Comparison of ENCODE assay signal across 11 cellular contexts in the genomic region with DNA sequence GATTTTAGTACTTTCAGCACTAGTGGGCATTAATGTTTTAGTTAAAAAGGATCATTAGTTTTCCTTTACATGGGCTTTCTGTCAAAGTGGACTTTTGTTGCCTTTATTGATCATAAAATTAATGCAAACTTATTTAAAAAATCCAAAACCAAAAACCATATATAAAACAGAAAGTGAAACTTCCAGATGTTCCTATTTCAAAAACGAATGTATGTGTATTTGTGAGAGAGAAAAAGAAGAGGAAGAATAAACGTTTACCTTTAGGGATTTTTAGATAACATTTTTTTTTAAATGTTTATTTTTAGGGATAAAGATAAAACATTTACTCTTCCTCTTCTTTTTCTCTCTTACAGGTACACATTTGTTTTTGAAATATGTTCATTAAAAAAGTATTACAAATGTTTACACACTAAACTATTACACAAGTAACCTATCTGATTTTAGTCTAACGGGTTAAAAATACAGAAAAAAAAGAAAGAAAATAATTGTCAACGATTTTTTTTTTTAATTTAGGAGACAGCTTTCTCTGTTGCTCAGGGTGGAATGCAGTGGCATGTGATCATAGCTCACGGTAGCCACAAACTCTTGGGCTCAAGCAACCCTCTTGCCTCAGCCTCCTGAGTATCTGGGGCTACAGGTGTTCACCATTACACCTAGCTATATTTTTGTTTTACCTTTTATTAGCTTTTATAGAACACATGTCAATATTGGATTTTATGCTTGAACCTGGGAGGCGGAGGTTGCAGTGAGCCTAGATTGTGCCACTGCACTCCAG. TPM values are rescaled to one million over a fixed set of nuclear protein-coding genes. Genes with fewer than 3 reads are reported as not detected.
DNase-seq lines count a peak whose midpoint lies in the region; ATAC-seq and TF ChIP-seq lines count a peak whose summit lies in the region.
"Had no signal": no experiment of that assay in that cellular context is flagged by ENCODE, and none has a peak within 500 bp of the region (broad histone marks: within the 10 kb centered on the region; RNA-seq: fewer than 3 reads in every experiment).

No MANE protein-coding gene starts in this region.

- no peak overlapping the region for H2AFZ ChIP-seq in OCI-LY3 (ENCODE audit: low read depth, low read length)
- no peak overlapping the region for H2AFZ ChIP-seq in fibroblast of lung (ENCODE audit: low read length)

- peaks cover 42% of the 10 kb centered on the region for H3K36me3 ChIP-seq in OCI-LY3 (replicated peaks; ENCODE audit: low read depth, low read length)
- H3K36me3 ChIP-seq in fibroblast of lung (ENCODE audit: control insufficient read depth, insufficient read depth, low read length): peaks cover 4% of the 10 kb centered on the region

- H4K20me1 ChIP-seq in OCI-LY3 (ENCODE audit: insufficient read depth, low read length) (0 out of 2 replicates have a peak, but pooled peaks cover 3% of the 10 kb centered on the region), fibroblast of lung (ENCODE audit: control insufficient read depth, extremely low read depth, insufficient read depth, low read length) (no peaks in the 10 kb centered on the region)

- no peaks in the 10 kb centered on the region for H3K27me3 Mint-ChIP-seq in activated T-cell treated with anti-CD3 and anti-CD28 coated beads, Interleukin-2, amount 50 U/mL, for 4 hours (ENCODE audit: low read depth)

- H3K79me2 ChIP-seq in OCI-LY3 (ENCODE audit: low read length) (peaks cover 47% of the 10 kb centered on the region), fibroblast of lung (ENCODE audit: control insufficient read depth, insufficient read depth, low read length) (peaks cover 6% of the 10 kb centered on the region)

- no peaks in the 10 kb centered on the region for H3K9me3 ChIP-seq in OCI-LY3 (ENCODE audit: insufficient read depth, low read length)
- no peaks in the 10 kb centered on the region for H3K9me3 ChIP-seq in fibroblast of lung (ENCODE audit: control insufficient read depth, insufficient read depth, low read depth, low read length)
- H3K9me3 ChIP-seq: esophagus muscularis mucosa, vagina had no signal

- H3K4me1 ChIP-seq in OCI-LY3 (ENCODE audit: low read length) (peaks cover 7% of the 10 kb centered on the region), fibroblast of lung (ENCODE audit: control insufficient read depth, extremely low read depth, insufficient read depth, low read length) (no peaks in the 10 kb centered on the region)

- H3K36me3 Mint-ChIP-seq in activated T-cell treated with anti-CD3 and anti-CD28 coated beads, Interleukin-2, amount 50 U/mL, for 4 hours (ENCODE audit: insufficient read depth): peaks cover 23% of the 10 kb centered on the region
- peaks cover 95% of the 10 kb centered on the region for H3K36me3 Mint-ChIP-seq in stimulated activated effector memory CD8-positive, alpha-beta T cell treated with anti-CD3 and anti-CD28 coated beads, Interleukin-12 subunit alpha, Interleukin-12 subunit beta, amount 100 ng/mL, for 72 hours

- peak overlapping the region; percentile 83 for H3K27ac Mint-ChIP-seq in stimulated activated effector memory CD8-positive, alpha-beta T cell treated with anti-CD3 and anti-CD28 coated beads, Interleukin-12 subunit alpha, Interleukin-12 subunit beta, amount 100 ng/mL, for 72 hours

- peak overlapping the region; percentile 62 for H3K4me3 Mint-ChIP-seq in activated T-cell treated with anti-CD3 and anti-CD28 coated beads, Interleukin-2, amount 50 U/mL, for 4 hours
- H3K4me3 Mint-ChIP-seq in stimulated activated effector memory CD8-positive, alpha-beta T cell treated with anti-CD3 and anti-CD28 coated beads, Interleukin-12 subunit alpha, Interleukin-12 subunit beta, amount 100 ng/mL, for 72 hours: peak overlapping the region; percentile 55

- H3K9me3 Mint-ChIP-seq in activated T-cell treated with anti-CD3 and anti-CD28 coated beads, Interleukin-2, amount 50 U/mL, for 4 hours: no peaks in the 10 kb centered on the region
- H3K9me3 Mint-ChIP-seq in stimulated activated effector memory CD8-positive, alpha-beta T cell treated with anti-CD3 and anti-CD28 coated beads, Interleukin-12 subunit alpha, Interleukin-12 subunit beta, amount 100 ng/mL, for 72 hours: no peaks in the 10 kb centered on the region

- peaks cover 11% of the 10 kb centered on the region for H3K4me1 Mint-ChIP-seq in activated T-cell treated with anti-CD3 and anti-CD28 coated beads, Interleukin-2, amount 50 U/mL, for 4 hours (ENCODE audit: low read depth)
- peaks cover 15% of the 10 kb centered on the region for H3K4me1 Mint-ChIP-seq in stimulated activated effector memory CD8-positive, alpha-beta T cell treated with anti-CD3 and anti-CD28 coated beads, Interleukin-12 subunit alpha, Interleukin-12 subunit beta, amount 100 ng/mL, for 72 hours

- DNase-seq in activated T-cell treated with anti-CD3 and anti-CD28 coated beads, Interleukin-2, amount 50 U/mL, for 4 hours: no peak
- DNase-seq in activated T-cell treated with anti-CD3 and anti-CD28 coated beads, Interleukin-2, amount 50 U/mL, for 48 hours: no peak
- DNase-seq in fibroblast of lung (ENCODE audit: low read depth in 2 of 2) (peak in 1 of 2 donors; percentile 6), NCI-H1092 (lab: John Stamatoyannopoulos, UW) (no peak)
- DNase-seq in stimulated activated effector memory CD8-positive, alpha-beta T cell treated with anti-CD3 and anti-CD28 coated beads, Interleukin-12 subunit alpha, Interleukin-12 subunit beta, amount 100 ng/mL, for 72 hours (ENCODE audit: low spot score in 2 of 2): no peak
- no peak for DNase-seq in stimulated activated CD4-positive, alpha-beta T cell treated with anti-CD3 and anti-CD28 coated beads, Interleukin-4, amount 100 ng/mL, for 24 hours
- DNase-seq: NCI-H345 had no signal

- no peak for ATAC-seq in activated T-cell treated with anti-CD3 and anti-CD28 coated beads, Interleukin-2, amount 50 U/mL, for 4 hours
- no peak for ATAC-seq in stimulated activated effector memory CD8-positive, alpha-beta T cell treated with anti-CD3 and anti-CD28 coated beads, Interleukin-12 subunit alpha, Interleukin-12 subunit beta, amount 100 ng/mL, for 72 hours
- no peak for ATAC-seq in HG03039 (IDR thresholded peaks at IDR 0.05; ENCODE audit: unreplicated experiment)

- H3K27ac ChIP-seq in OCI-LY3 (ENCODE audit: low read length) (no peak overlapping the region), fibroblast of lung (ENCODE audit: insufficient read depth, low read length) (no peak overlapping the region)
- H3K27ac ChIP-seq: esophagus muscularis mucosa, vagina had no signal

- TF ChIP-seq CTCF in OCI-LY3 (IDR thresholded peaks at IDR 0.05; ENCODE audit: low read depth, low read length) (no peak), fibroblast of lung (conservative IDR thresholded peaks at IDR 0.05 in 1 of 2, IDR thresholded peaks at IDR 0.05 in 1 of 2; ENCODE audit: low read depth in 1 of 2, low read length in 2 of 2) (no peak)

- H3K4me3 ChIP-seq in OCI-LY3 (ENCODE audit: low read length) (peak overlapping the region; percentile 20), fibroblast of lung (replicated peaks in 1 of 4; ENCODE audit: control extremely low read depth in 1 of 4, insufficient read depth in 1 of 4, low read depth in 3 of 4, low read length in 4 of 4) (peak overlapping the region in 1 of 4 experiments; percentile 3)
- H3K4me3 ChIP-seq: vagina had no signal

- H3K9ac ChIP-seq in OCI-LY3 (ENCODE audit: low read length): peak overlapping the region; percentile 22; the same call in 1 of the 2 replicates
- H3K9ac ChIP-seq in fibroblast of lung (ENCODE audit: insufficient read depth, low read length): no peak overlapping the region

- H3K4me2 ChIP-seq in OCI-LY3 (ENCODE audit: low read length) (peak overlapping the region; percentile 60), fibroblast of lung (ENCODE audit: extremely low read depth, insufficient read depth, low read length) (peak overlapping the region; percentile 25)

- H3K27me3 ChIP-seq in OCI-LY3 (ENCODE audit: low read depth, low read length) (no peaks in the 10 kb centered on the region), fibroblast of lung (ENCODE audit: control insufficient read depth, insufficient read depth, low read length) (no peaks in the 10 kb centered on the region)
- H3K27me3 ChIP-seq: esophagus muscularis mucosa, vagina had no signal

RNA-seq across cellular contexts. Expression of gene COX18, which starts 16.8 kb away (rescaled TPM):
- 10 to 100 TPM; 22.1 to 25.2 (median 23.0) TPM for total RNA-seq in activated T-cell treated with anti-CD3 and anti-CD28 coated beads, Interleukin-2, amount 50 U/mL, for 4 hours
- total RNA-seq in fibroblast of lung: 19.8 and 27.9 TPM in 2 replicates
- polyA plus RNA-seq in fibroblast of lung: 15.8 and 16.9 TPM in 2 replicates
- polyA plus RNA-seq in fibroblast of lung (2012): 9.5 and 10.9 TPM in 2 replicates
- polyA minus RNA-seq in fibroblast of lung (ENCODE audit: low replicate concordance): 7.3 and 13.9 TPM in 2 replicates
